ENCODE assay signal across 1 cellular context in the genomic region with DNA sequence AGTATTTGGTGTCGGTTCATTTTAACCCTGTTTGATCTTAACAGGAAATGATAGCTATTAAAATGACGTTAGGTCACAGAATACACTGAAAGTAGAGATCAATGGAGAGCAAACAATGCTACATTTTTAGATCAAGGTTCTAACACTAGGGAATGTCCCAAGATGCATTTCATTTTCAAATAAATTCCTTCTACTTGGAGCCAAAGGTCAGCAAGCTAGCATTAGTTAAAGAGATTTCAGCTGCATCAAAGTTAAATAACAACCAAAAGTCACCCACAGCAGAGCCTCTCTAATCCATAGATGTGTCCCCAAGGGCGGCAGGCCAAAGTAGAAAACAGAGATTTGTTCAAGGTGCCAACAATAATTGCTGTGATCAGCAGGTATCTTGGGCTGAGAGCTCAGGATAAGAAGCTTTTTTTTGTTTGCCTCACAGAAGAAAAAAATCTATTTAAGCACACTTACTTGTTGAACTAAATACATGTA.
TF ChIP-seq lines count a peak whose summit lies in the region.

No MANE protein-coding gene starts in this region.

TF ChIP-seq in HepG2, 621 proteins besides CTCF, POLR2A, EP300 and RAD21 (continued from another document and continues in another):
- TF ChIP-seq SNAPC5 (CRISPR knock-in tag; IDR thresholded peaks at IDR 0.05; ENCODE audit: borderline replicate concordance): no peak; the same call in 1 of the 2 replicates
- no peak for TF ChIP-seq ARNT2 (CRISPR knock-in tag; IDR thresholded peaks at IDR 0.05; ENCODE audit: low read depth)
- no peak for TF ChIP-seq FIP1L1 (IDR thresholded peaks at IDR 0.05; ENCODE audit: borderline replicate concordance, insufficient read depth, low read depth, low read length)
- peak; percentile 90 for TF ChIP-seq SMAD3 (CRISPR knock-in tag; IDR thresholded peaks at IDR 0.05)
- peak; percentile 46; the same call in 1 of the 2 replicates for TF ChIP-seq KDM1A (CRISPR knock-in tag; IDR thresholded peaks at IDR 0.05)
- TF ChIP-seq U2AF1 (optimal IDR thresholded peaks at IDR 0.05; ENCODE audit: low read depth, low read length): no peak
- peak; percentile 52; the same call in 1 of the 2 replicates for TF ChIP-seq NCOA1 (CRISPR knock-in tag; IDR thresholded peaks at IDR 0.05)
- TF ChIP-seq ZSCAN20 (CRISPR knock-in tag; IDR thresholded peaks at IDR 0.05; ENCODE audit: borderline replicate concordance): no peak
- no peak for TF ChIP-seq TIGD3 (CRISPR knock-in tag; IDR thresholded peaks at IDR 0.05; ENCODE audit: borderline replicate concordance)
- TF ChIP-seq ZBTB42 (CRISPR knock-in tag; IDR thresholded peaks at IDR 0.05): no peak
- TF ChIP-seq, protein P1, sequence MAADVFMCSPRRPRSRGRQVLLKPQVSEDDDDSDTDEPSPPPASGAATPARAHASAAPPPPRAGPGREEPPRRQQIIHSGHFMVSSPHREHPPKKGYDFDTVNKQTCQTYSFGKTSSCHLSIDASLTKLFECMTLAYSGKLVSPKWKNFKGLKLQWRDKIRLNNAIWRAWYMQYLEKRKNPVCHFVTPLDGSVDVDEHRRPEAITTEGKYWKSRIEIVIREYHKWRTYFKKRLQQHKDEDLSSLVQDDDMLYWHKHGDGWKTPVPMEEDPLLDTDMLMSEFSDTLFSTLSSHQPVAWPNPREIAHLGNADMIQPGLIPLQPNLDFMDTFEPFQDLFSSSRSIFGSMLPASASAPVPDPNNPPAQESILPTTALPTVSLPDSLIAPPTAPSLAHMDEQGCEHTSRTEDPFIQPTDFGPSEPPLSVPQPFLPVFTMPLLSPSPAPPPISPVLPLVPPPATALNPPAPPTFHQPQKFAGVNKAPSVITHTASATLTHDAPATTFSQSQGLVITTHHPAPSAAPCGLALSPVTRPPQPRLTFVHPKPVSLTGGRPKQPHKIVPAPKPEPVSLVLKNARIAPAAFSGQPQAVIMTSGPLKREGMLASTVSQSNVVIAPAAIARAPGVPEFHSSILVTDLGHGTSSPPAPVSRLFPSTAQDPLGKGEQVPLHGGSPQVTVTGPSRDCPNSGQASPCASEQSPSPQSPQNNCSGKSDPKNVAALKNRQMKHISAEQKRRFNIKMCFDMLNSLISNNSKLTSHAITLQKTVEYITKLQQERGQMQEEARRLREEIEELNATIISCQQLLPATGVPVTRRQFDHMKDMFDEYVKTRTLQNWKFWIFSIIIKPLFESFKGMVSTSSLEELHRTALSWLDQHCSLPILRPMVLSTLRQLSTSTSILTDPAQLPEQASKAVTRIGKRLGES (CRISPR knock-in tag; IDR thresholded peaks at IDR 0.05; ENCODE audit: borderline replicate concordance): no peak
- peak; percentile 70; the same call in 1 of the 2 replicates for TF ChIP-seq ZNF761 (CRISPR knock-in tag; conservative IDR thresholded peaks at IDR 0.05)
- TF ChIP-seq, protein P2, sequence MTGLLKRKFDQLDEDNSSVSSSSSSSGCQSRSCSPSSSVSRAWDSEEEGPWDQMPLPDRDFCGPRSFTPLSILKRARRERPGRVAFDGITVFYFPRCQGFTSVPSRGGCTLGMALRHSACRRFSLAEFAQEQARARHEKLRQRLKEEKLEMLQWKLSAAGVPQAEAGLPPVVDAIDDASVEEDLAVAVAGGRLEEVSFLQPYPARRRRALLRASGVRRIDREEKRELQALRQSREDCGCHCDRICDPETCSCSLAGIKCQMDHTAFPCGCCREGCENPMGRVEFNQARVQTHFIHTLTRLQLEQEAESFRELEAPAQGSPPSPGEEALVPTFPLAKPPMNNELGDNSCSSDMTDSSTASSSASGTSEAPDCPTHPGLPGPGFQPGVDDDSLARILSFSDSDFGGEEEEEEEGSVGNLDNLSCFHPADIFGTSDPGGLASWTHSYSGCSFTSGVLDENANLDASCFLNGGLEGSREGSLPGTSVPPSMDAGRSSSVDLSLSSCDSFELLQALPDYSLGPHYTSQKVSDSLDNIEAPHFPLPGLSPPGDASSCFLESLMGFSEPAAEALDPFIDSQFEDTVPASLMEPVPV (CRISPR knock-in tag; IDR thresholded peaks at IDR 0.05): no peak
- TF ChIP-seq ZNF83 (CRISPR knock-in tag; IDR thresholded peaks at IDR 0.05; ENCODE audit: borderline replicate concordance): no peak
- no peak for TF ChIP-seq ZNF160 (CRISPR knock-in tag; IDR thresholded peaks at IDR 0.05)
- TF ChIP-seq POLR2G (IDR thresholded peaks at IDR 0.05; ENCODE audit: low read depth, low read length): no peak
- TF ChIP-seq, protein P3, sequence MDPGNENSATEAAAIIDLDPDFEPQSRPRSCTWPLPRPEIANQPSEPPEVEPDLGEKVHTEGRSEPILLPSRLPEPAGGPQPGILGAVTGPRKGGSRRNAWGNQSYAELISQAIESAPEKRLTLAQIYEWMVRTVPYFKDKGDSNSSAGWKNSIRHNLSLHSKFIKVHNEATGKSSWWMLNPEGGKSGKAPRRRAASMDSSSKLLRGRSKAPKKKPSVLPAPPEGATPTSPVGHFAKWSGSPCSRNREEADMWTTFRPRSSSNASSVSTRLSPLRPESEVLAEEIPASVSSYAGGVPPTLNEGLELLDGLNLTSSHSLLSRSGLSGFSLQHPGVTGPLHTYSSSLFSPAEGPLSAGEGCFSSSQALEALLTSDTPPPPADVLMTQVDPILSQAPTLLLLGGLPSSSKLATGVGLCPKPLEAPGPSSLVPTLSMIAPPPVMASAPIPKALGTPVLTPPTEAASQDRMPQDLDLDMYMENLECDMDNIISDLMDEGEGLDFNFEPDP (CRISPR knock-in tag; conservative IDR thresholded peaks at IDR 0.05): no peak
- no peak for TF ChIP-seq CENPX (CRISPR knock-in tag; IDR thresholded peaks at IDR 0.05)
- TF ChIP-seq, protein P4, sequence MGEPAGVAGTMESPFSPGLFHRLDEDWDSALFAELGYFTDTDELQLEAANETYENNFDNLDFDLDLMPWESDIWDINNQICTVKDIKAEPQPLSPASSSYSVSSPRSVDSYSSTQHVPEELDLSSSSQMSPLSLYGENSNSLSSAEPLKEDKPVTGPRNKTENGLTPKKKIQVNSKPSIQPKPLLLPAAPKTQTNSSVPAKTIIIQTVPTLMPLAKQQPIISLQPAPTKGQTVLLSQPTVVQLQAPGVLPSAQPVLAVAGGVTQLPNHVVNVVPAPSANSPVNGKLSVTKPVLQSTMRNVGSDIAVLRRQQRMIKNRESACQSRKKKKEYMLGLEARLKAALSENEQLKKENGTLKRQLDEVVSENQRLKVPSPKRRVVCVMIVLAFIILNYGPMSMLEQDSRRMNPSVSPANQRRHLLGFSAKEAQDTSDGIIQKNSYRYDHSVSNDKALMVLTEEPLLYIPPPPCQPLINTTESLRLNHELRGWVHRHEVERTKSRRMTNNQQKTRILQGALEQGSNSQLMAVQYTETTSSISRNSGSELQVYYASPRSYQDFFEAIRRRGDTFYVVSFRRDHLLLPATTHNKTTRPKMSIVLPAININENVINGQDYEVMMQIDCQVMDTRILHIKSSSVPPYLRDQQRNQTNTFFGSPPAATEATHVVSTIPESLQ (CRISPR knock-in tag; conservative IDR thresholded peaks at IDR 0.05): no peak
- TF ChIP-seq TCF7L2 (IDR thresholded peaks at IDR 0.05; ENCODE audit: low read depth, low read length): peak; percentile 98
- 0 out of 2 replicates have a peak, but pooled peaks have one; percentile 39 for TF ChIP-seq ARID2 (CRISPR knock-in tag; IDR thresholded peaks at IDR 0.05; ENCODE audit: borderline replicate concordance)
- TF ChIP-seq ZNF354B (CRISPR knock-in tag; IDR thresholded peaks at IDR 0.05): no peak
- no peak for TF ChIP-seq IRF9 (CRISPR knock-in tag; IDR thresholded peaks at IDR 0.05; ENCODE audit: borderline replicate concordance)
- no peak for TF ChIP-seq BRD4 (CRISPR knock-in tag; IDR thresholded peaks at IDR 0.05)
- no peak for TF ChIP-seq BORCS8-MEF2B (CRISPR knock-in tag; IDR thresholded peaks at IDR 0.05)
- peak; percentile 47; the same call in 1 of the 2 replicates for TF ChIP-seq ZNF543 (CRISPR knock-in tag; IDR thresholded peaks at IDR 0.05)
- no peak for TF ChIP-seq SETDB1 (CRISPR knock-in tag; IDR thresholded peaks at IDR 0.05; ENCODE audit: borderline replicate concordance)
- no peak for TF ChIP-seq ZNF776 (CRISPR knock-in tag; IDR thresholded peaks at IDR 0.05)
- no peak for TF ChIP-seq ZNF563 (CRISPR knock-in tag; IDR thresholded peaks at IDR 0.05)
- TF ChIP-seq, protein P5, sequence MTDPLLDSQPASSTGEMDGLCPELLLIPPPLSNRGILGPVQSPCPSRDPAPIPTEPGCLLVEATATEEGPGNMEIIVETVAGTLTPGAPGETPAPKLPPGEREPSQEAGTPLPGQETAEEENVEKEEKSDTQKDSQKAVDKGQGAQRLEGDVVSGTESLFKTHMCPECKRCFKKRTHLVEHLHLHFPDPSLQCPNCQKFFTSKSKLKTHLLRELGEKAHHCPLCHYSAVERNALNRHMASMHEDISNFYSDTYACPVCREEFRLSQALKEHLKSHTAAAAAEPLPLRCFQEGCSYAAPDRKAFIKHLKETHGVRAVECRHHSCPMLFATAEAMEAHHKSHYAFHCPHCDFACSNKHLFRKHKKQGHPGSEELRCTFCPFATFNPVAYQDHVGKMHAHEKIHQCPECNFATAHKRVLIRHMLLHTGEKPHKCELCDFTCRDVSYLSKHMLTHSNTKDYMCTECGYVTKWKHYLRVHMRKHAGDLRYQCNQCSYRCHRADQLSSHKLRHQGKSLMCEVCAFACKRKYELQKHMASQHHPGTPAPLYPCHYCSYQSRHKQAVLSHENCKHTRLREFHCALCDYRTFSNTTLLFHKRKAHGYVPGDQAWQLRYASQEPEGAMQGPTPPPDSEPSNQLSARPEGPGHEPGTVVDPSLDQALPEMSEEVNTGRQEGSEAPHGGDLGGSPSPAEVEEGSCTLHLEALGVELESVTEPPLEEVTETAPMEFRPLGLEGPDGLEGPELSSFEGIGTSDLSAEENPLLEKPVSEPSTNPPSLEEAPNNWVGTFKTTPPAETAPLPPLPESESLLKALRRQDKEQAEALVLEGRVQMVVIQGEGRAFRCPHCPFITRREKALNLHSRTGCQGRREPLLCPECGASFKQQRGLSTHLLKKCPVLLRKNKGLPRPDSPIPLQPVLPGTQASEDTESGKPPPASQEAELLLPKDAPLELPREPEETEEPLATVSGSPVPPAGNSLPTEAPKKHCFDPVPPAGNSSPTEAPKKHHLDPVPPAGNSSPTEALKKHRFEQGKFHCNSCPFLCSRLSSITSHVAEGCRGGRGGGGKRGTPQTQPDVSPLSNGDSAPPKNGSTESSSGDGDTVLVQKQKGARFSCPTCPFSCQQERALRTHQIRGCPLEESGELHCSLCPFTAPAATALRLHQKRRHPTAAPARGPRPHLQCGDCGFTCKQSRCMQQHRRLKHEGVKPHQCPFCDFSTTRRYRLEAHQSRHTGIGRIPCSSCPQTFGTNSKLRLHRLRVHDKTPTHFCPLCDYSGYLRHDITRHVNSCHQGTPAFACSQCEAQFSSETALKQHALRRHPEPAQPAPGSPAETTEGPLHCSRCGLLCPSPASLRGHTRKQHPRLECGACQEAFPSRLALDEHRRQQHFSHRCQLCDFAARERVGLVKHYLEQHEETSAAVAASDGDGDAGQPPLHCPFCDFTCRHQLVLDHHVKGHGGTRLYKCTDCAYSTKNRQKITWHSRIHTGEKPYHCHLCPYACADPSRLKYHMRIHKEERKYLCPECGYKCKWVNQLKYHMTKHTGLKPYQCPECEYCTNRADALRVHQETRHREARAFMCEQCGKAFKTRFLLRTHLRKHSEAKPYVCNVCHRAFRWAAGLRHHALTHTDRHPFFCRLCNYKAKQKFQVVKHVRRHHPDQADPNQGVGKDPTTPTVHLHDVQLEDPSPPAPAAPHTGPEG (CRISPR knock-in tag; IDR thresholded peaks at IDR 0.05): no peak
- peak; percentile 70; the same call in 1 of the 2 replicates for TF ChIP-seq ATF7 (IDR thresholded peaks at IDR 0.05)
- TF ChIP-seq ATF7 (CRISPR knock-in tag; IDR thresholded peaks at IDR 0.05): peak; percentile 85; the same call in 1 of the 2 replicates
- TF ChIP-seq DPF2 (CRISPR knock-in tag; IDR thresholded peaks at IDR 0.05; ENCODE audit: borderline replicate concordance, low read depth): peak; percentile 98
- TF ChIP-seq MATR3 (CRISPR knock-in tag; IDR thresholded peaks at IDR 0.05): no peak
- peak; percentile 68; the same call in 1 of the 2 replicates for TF ChIP-seq ZNF264 (CRISPR knock-in tag; IDR thresholded peaks at IDR 0.05)
- TF ChIP-seq, protein P6, sequence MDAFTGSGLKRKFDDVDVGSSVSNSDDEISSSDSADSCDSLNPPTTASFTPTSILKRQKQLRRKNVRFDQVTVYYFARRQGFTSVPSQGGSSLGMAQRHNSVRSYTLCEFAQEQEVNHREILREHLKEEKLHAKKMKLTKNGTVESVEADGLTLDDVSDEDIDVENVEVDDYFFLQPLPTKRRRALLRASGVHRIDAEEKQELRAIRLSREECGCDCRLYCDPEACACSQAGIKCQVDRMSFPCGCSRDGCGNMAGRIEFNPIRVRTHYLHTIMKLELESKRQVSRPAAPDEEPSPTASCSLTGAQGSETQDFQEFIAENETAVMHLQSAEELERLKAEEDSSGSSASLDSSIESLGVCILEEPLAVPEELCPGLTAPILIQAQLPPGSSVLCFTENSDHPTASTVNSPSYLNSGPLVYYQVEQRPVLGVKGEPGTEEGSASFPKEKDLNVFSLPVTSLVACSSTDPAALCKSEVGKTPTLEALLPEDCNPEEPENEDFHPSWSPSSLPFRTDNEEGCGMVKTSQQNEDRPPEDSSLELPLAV (CRISPR knock-in tag; conservative IDR thresholded peaks at IDR 0.05; ENCODE audit: low read depth): no peak
- peak; percentile 100 for TF ChIP-seq NR2F2 (IDR thresholded peaks at IDR 0.05; ENCODE audit: borderline replicate concordance, low read depth)
- TF ChIP-seq TMF1 (CRISPR knock-in tag; IDR thresholded peaks at IDR 0.05; ENCODE audit: low read depth): no peak
- peak; percentile 42; the same call in 1 of the 2 replicates for TF ChIP-seq KDM4B (CRISPR knock-in tag; IDR thresholded peaks at IDR 0.05)
- no peak for TF ChIP-seq ZBTB2 (CRISPR knock-in tag; IDR thresholded peaks at IDR 0.05; ENCODE audit: low read depth)
